Comparison of ENCODE assay signal across 15 cellular contexts in the genomic region with DNA sequence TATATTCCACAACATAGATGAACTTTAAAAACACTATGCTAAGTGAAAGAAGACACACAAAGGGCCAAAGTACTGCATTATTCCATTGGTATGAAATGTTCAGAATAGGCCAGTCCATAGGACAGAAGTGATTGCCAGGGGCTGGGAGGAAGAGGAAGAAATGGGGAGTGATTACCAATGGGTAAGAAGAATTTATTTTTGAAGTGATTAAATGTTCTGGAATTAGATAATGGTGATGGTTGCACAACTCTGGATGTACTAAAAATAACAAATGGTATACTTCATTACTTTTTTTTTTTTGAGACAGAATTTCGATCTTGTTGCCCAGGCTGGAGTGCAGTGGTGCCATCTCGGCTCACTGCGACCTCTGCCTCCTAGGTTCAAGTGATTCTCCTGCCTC.
DNase-seq lines count a peak whose midpoint lies in the region; TF ChIP-seq lines count a peak whose summit lies in the region.
"Had no signal": no experiment of that assay in that cellular context is flagged by ENCODE, and none has a peak within 500 bp of the region (broad histone marks: within the 10 kb centered on the region; RNA-seq: fewer than 3 reads in every experiment).

No MANE protein-coding gene starts in this region.

- TF ChIP-seq CTCF in AG09309 (IDR thresholded peaks at IDR 0.05; ENCODE audit: control insufficient read depth, insufficient read depth, low read depth, low read length, missing control alignments) (no peak), epithelial cell of esophagus (IDR thresholded peaks at IDR 0.05; ENCODE audit: insufficient read depth, low read depth, low read length, missing control alignments) (no peak)

- DNase-seq in AG09309 (ENCODE audit: low read depth) (peak; percentile 28), HS-5 (ENCODE audit: low read depth) (peak; percentile 8), epithelial cell of esophagus (ENCODE audit: low read depth) (peak; percentile 24), iris pigment epithelial cell (ENCODE audit: low read depth) (peak; percentile 62), T-helper 1 cell (no peak), NCI-H2227 treated with DMSO at 0.1 percent for 48 hours (lab: John Stamatoyannopoulos, UW) (no peak), NCI-H2171 (lab: John Stamatoyannopoulos, UW) (no peak), occipital lobe (lab: John Stamatoyannopoulos, UW) (no peak)
- DNase-seq: DMS 273 treated with DMSO at 0.1 percent for 48 hours, Kasumi-1, NCI-H2029, NCI-H2171 treated with DMSO at 0.1 percent for 48 hours, NCI-H748 treated with DMSO at 0.1 percent for 48 hours, OCI-M1, SHP77 treated with DMSO at 0.1 percent for 48 hours had no signal

- H3K4me3 ChIP-seq in AG09309 (ENCODE audit: control insufficient read depth, low read depth, low read length) (no peak overlapping the region), epithelial cell of esophagus (ENCODE audit: low read length) (no peak overlapping the region)

Comparison
In these comparisons a context has a peak if more than half of its experiments do, and no peak if none do; other contexts are left out.
1. DNase-seq: peak in AG09309 (single experiment), HS-5 (single experiment), epithelial cell of esophagus (single experiment) and iris pigment epithelial cell (single experiment); none in T-helper 1 cell (0 of 5), NCI-H2227 treated with DMSO at 0.1 percent for 48 hours (single experiment), NCI-H2171 (single experiment) and occipital lobe (single experiment).